23 cellular contexts compared by ENCODE assay signal in genomic region chr6:150213301-150213700, GRCh38.
DNase-seq lines count a peak whose midpoint lies in the region; ATAC-seq, FAIRE-seq and TF ChIP-seq lines count a peak whose summit lies in the region.
"Had no signal": no experiment of that assay in that cellular context is flagged by ENCODE, and none has a peak within 500 bp of the region (broad histone marks: within the 10 kb centered on the region; RNA-seq: fewer than 3 reads in every experiment).

No MANE protein-coding gene starts in this region.

- no peak for TF ChIP-seq CTCF in astrocyte (IDR thresholded peaks at IDR 0.05; ENCODE audit: insufficient read depth, low read depth, low read length)
- no peak for TF ChIP-seq CTCF in mucosa of descending colon (IDR thresholded peaks at IDR 0.05)

- no peak overlapping the region for H3K4me3 Mint-ChIP-seq in astrocyte (ENCODE audit: unreplicated experiment)
- H3K4me3 Mint-ChIP-seq: CD4-positive, CD25-positive, alpha-beta regulatory T cell; CD8-positive, alpha-beta memory T cell had no signal

- H3K9me3 ChIP-seq in BLaER1 treated with 17β-estradiol and CSF1 and Interleukin-3, amounts not matched to agents 10 nM and 100 nM (replicated peaks in 1 of 11): no peaks in the 10 kb centered on the region
- H3K9me3 ChIP-seq in astrocyte (ENCODE audit: insufficient read depth, low read depth, low read length) (no peaks in the 10 kb centered on the region), mucosa of descending colon (no peaks in the 10 kb centered on the region)
- H3K9me3 ChIP-seq: A549, HAP-1 had no signal

- H3K36me3 ChIP-seq in BLaER1 treated with 17β-estradiol and CSF1 and Interleukin-3, amounts not matched to agents 10 nM and 100 nM: no peaks in the 10 kb centered on the region
- H3K36me3 ChIP-seq in astrocyte (ENCODE audit: insufficient read depth, low read length): no peaks in the 10 kb centered on the region
- no peaks in the 10 kb centered on the region for H3K36me3 ChIP-seq in mucosa of descending colon (ENCODE audit: low read depth)
- H3K36me3 ChIP-seq: HAP-1 had no signal

- peak overlapping the region in 9 of 11 experiments; percentile 12 to 50 (median 36); a peak in 15 of 22 replicates for H3K4me2 ChIP-seq in BLaER1 treated with 17β-estradiol and CSF1 and Interleukin-3, amounts not matched to agents 10 nM and 100 nM
- H3K4me2 ChIP-seq in astrocyte (ENCODE audit: low read length): no peak overlapping the region
- H3K4me2 ChIP-seq: A549 had no signal

- ATAC-seq in left colon (peak; percentile 80), mucosa of descending colon (peak; percentile 71), GM18858 (IDR thresholded peaks at IDR 0.05; ENCODE audit: unreplicated experiment) (no peak), HG03432 (IDR thresholded peaks at IDR 0.05; ENCODE audit: unreplicated experiment) (no peak)
- ATAC-seq: A549 had no signal

- no peak overlapping the region for H2AFZ ChIP-seq in astrocyte (ENCODE audit: low read depth, low read length)

- H3K27me3 Mint-ChIP-seq in astrocyte (ENCODE audit: low read depth, unreplicated experiment): peaks cover 12% of the 10 kb centered on the region

- no peaks in the 10 kb centered on the region for H3K79me2 ChIP-seq in astrocyte (ENCODE audit: insufficient read depth, low read length)

- H3K36me3 Mint-ChIP-seq in astrocyte (ENCODE audit: low read depth, unreplicated experiment): no peaks in the 10 kb centered on the region
- H3K36me3 Mint-ChIP-seq: CD4-positive, CD25-positive, alpha-beta regulatory T cell; CD8-positive, alpha-beta memory T cell had no signal

- no peaks in the 10 kb centered on the region for H3K9me3 Mint-ChIP-seq in astrocyte (ENCODE audit: unreplicated experiment)
- H3K9me3 Mint-ChIP-seq: CD8-positive, alpha-beta memory T cell had no signal

- FAIRE-seq in astrocyte (lab: Jason Lieb, UNC): no peak
- FAIRE-seq: A549, D721Med, GM12891, GM18507, H54 had no signal

- H3K4me1 ChIP-seq in BLaER1 treated with 17β-estradiol and CSF1 and Interleukin-3, amounts not matched to agents 10 nM and 100 nM: peaks cover 0 to 28% (median 24%) of the 10 kb centered on the region in 10 experiments; a peak in 18 of 20 replicates
- H3K4me1 ChIP-seq in astrocyte (ENCODE audit: insufficient read depth, low read length) (peaks cover 8% of the 10 kb centered on the region), mucosa of descending colon (ENCODE audit: low read depth) (no peaks in the 10 kb centered on the region)
- H3K4me1 ChIP-seq: A549, HAP-1 had no signal

- H4K20me1 ChIP-seq in BLaER1 treated with 17β-estradiol and CSF1 and Interleukin-3, amounts not matched to agents 10 nM and 100 nM: no peaks in the 10 kb centered on the region
- H4K20me1 ChIP-seq in astrocyte (ENCODE audit: insufficient read depth, low read length): no peaks in the 10 kb centered on the region

- intact Hi-C loops in left colon (cut with DNase I, micrococcal nuclease) (no loop called here), mucosa of descending colon (cut with DNase I, micrococcal nuclease) (no loop called here)

- no peak overlapping the region for H3K9ac ChIP-seq in BLaER1 treated with 17β-estradiol and CSF1 and Interleukin-3, amounts not matched to agents 10 nM and 100 nM
- no peak overlapping the region for H3K9ac ChIP-seq in astrocyte (ENCODE audit: low read length)

- H3K4me1 Mint-ChIP-seq in astrocyte (ENCODE audit: low read depth, unreplicated experiment): peaks cover 15% of the 10 kb centered on the region

- H3K4me3 ChIP-seq in BLaER1 treated with 17β-estradiol and CSF1 and Interleukin-3, amounts not matched to agents 10 nM and 100 nM: no peak overlapping the region
- H3K4me3 ChIP-seq in astrocyte (ENCODE audit: insufficient read depth, low read depth, low read length) (no peak overlapping the region), mucosa of descending colon (no peak overlapping the region)
- H3K4me3 ChIP-seq: A549, HAP-1 had no signal

- H3K27me3 ChIP-seq in BLaER1 treated with 17β-estradiol and CSF1 and Interleukin-3, amounts not matched to agents 10 nM and 100 nM: no peaks in the 10 kb centered on the region
- no peaks in the 10 kb centered on the region for H3K27me3 ChIP-seq in astrocyte (ENCODE audit: insufficient read depth, low read length)

- no peak for DNase-seq in astrocyte (ENCODE audit: low read depth)
- no peak for DNase-seq in left colon
- peak in 1 of 3 donors; percentile 36 for DNase-seq in mucosa of descending colon
- DNase-seq in activated effector memory CD4-positive, alpha-beta T cell treated with Interleukin-2 at 50 U/mL for 16 hours: no peak
- DNase-seq: 8988T; ACHN; AML-193; CD4-positive, CD25-positive, alpha-beta regulatory T cell; CD8-positive, alpha-beta memory T cell; DMS 273 treated with DMSO at 0.1 percent for 48 hours; DMS79; GF-D8; GOT3 had no signal

- no peak overlapping the region for H3K27ac Mint-ChIP-seq in astrocyte (ENCODE audit: unreplicated experiment)
- H3K27ac Mint-ChIP-seq: CD4-positive, CD25-positive, alpha-beta regulatory T cell had no signal

- no peak overlapping the region for H3K27ac ChIP-seq in BLaER1 treated with 17β-estradiol and CSF1 and Interleukin-3, amounts not matched to agents 10 nM and 100 nM
- peak overlapping the region; percentile 7 for H3K27ac ChIP-seq in astrocyte (ENCODE audit: low read depth, low read length)
- H3K27ac ChIP-seq: A549, C4-2B had no signal

Comparison
In these comparisons a context has a peak if more than half of its experiments do, and no peak if none do; other contexts are left out.
1. ATAC-seq: peak in left colon (single experiment) and mucosa of descending colon (single experiment); none in GM18858 (single experiment) and HG03432 (single experiment).